8 cellular contexts compared by ENCODE assay signal in the genomic region with DNA sequence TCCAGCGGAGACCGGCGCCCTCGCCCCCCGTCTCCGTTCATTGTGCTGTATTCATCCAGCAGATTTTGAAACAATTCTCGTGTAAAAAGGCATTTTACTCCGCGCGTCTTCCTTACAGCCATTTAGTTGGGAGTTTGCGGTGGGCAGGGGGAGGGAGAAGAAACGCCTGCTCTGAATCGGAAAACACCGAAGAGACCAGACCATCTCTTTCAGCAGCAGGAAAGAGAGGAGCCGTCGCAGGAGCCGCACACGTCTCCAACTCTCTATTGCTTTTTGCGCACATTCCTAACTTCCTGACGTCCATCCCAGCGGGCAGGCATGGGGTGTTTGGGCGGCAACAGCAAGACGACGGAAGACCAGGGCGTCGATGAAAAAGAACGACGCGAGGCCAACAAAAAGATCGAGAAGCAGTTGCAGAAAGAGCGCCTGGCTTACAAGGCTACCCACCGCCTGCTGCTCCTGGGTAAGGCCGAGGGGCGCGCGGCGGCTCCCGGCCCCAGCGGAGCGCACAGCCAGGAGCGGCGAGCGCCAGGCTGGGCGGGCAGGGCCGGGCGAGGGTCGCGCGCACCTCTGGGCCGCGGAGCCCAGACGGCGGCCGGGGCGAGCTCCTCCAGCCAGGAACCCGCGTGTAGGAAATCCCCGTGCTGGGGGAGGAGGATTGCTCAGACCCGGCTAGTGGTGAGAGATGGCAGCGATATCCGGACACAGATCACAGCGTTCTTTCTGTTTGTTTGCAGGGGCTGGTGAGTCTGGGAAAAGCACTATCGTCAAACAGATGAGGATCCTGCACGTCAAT.
DNase-seq lines count a peak whose midpoint lies in the region; ATAC-seq, FAIRE-seq and TF ChIP-seq lines count a peak whose summit lies in the region.

No MANE protein-coding gene starts in this region.

- no peaks in the 10 kb centered on the region for H3K4me1 ChIP-seq in GM23248 (ENCODE audit: insufficient read depth)
- H3K4me1 ChIP-seq in small intestine (ENCODE audit: control insufficient read depth in 2 of 2, insufficient read depth in 1 of 2, low read depth in 1 of 2, low read length in 1 of 2), result no peaks in the 10 kb centered on the region

- no peak overlapping the region for H3K4me2 ChIP-seq in GM23248 (ENCODE audit: unreplicated experiment)

- H3K4me3 ChIP-seq in GM23248, result peak overlapping the region; percentile 52
- peak overlapping the region; percentile 69 for H3K4me3 ChIP-seq in SK-N-MC
- no peak overlapping the region for H3K4me3 ChIP-seq in fibroblast of villous mesenchyme (ENCODE audit: low read depth, low read length)
- H3K4me3 ChIP-seq in small intestine (ENCODE audit: low read depth in 1 of 2, low read length in 2 of 2), result no peak overlapping the region

- DNase-seq in GM23248 (peak; percentile 38), SK-N-MC (ENCODE audit: low read depth, low spot score) (no peak), fibroblast of villous mesenchyme (ENCODE audit: low read depth) (peak; percentile 10), renal cortical epithelial cell (ENCODE audit: low read depth) (peak; percentile 15), small intestine (no peak), NCI-H2029 treated with DMSO at 0.1 percent for 48 hours (lab: John Stamatoyannopoulos, UW) (no peak), amniotic stem cell (lab: John Stamatoyannopoulos, UW) (no peak)

- no peaks in the 10 kb centered on the region for H3K79me2 ChIP-seq in GM23248 (ENCODE audit: insufficient read depth)

- no peak overlapping the region for H2AFZ ChIP-seq in GM23248

- no peak overlapping the region for H3K9ac ChIP-seq in GM23248
- H3K9ac ChIP-seq in SK-N-MC (ENCODE audit: insufficient read length), result no peak overlapping the region

- H3K9me3 ChIP-seq in GM23248 (ENCODE audit: low read depth) (no peaks in the 10 kb centered on the region), SK-N-MC (ENCODE audit: low read depth, low read length) (no peaks in the 10 kb centered on the region), small intestine (ENCODE audit: control insufficient read depth, low read depth) (no peaks in the 10 kb centered on the region)

- in situ Hi-C loops in GM23248 (cut with MboI), result no loop called here

- TF ChIP-seq CTCF in fibroblast of villous mesenchyme (IDR thresholded peaks at IDR 0.05; ENCODE audit: insufficient read depth, low read depth, low read length), result no peak

- ATAC-seq in HG03280 (IDR thresholded peaks at IDR 0.05; ENCODE audit: unreplicated experiment), result no peak

- no peak for FAIRE-seq in small intestine (lab: Jason Lieb, UNC)

- 4 to 5% methylated on average over 46 to 49 of the region's 64 CpGs for WGBS in GM23248 (ENCODE audit: low coverage in 1 of 2, low lambda C conversion rate in 2 of 2, missing lambda C conversion rate in 2 of 2), 2 experiments
- 2 to 9% (median 6%) methylated on average over 64 of the region's 64 CpGs for WGBS in small intestine, 3 donors

- no peaks in the 10 kb centered on the region for H4K20me1 ChIP-seq in GM23248 (ENCODE audit: insufficient read depth)

- H3K36me3 ChIP-seq in GM23248 (ENCODE audit: low read depth), result no peaks in the 10 kb centered on the region
- no peaks in the 10 kb centered on the region for H3K36me3 ChIP-seq in SK-N-MC (ENCODE audit: insufficient read depth, low read length)
- no peaks in the 10 kb centered on the region for H3K36me3 ChIP-seq in small intestine (ENCODE audit: control insufficient read depth in 2 of 2, insufficient read depth in 2 of 2, low read length in 2 of 2)

- H3K27me3 ChIP-seq in GM23248 (replicated peaks; ENCODE audit: insufficient read depth), result peaks cover 48% of the 10 kb centered on the region
- peaks cover 0 to 9% of the 10 kb centered on the region in 2 donors for H3K27me3 ChIP-seq in small intestine (ENCODE audit: control insufficient read depth in 2 of 2, insufficient read depth in 2 of 2, low read length in 2 of 2)

- H3F3A ChIP-seq in GM23248 (ENCODE audit: insufficient read depth), result no peaks in the 10 kb centered on the region

- H3K27ac ChIP-seq in GM23248 (no peak overlapping the region), SK-N-MC (no peak overlapping the region), small intestine (ENCODE audit: low read depth in 1 of 2, low read length in 1 of 2) (no peak overlapping the region)

- no peaks in the 10 kb centered on the region for H3K9me2 ChIP-seq in GM23248 (ENCODE audit: insufficient read depth)

Comparison
In these comparisons a context has a peak if more than half of its experiments do, and no peak if none do; other contexts are left out.
1. DNase-seq: peak in GM23248 (single experiment), fibroblast of villous mesenchyme (single experiment) and renal cortical epithelial cell (single experiment); none in SK-N-MC (single experiment), small intestine (single experiment), NCI-H2029 treated with DMSO at 0.1 percent for 48 hours (single experiment) and amniotic stem cell (single experiment).
2. H3K4me3 ChIP-seq: peak in GM23248 (single experiment) and SK-N-MC (single experiment); none in fibroblast of villous mesenchyme (single experiment) and small intestine (0 of 2).